Comparison of ENCODE assay signal across 1 cellular context in genomic region chr3:179149239-179149887, GRCh38.
TF ChIP-seq lines count a peak whose summit lies in the region.

No MANE protein-coding gene starts in this region.

TF ChIP-seq in K562, 482 proteins besides CTCF, POLR2A, EP300 and RAD21 (continued from another document):
- TF ChIP-seq UBTF (IDR thresholded peaks at IDR 0.05; ENCODE audit: borderline replicate concordance in 1 of 2, low read depth in 2 of 2, low read length in 2 of 2), result peak in 1 of 2 experiments; percentile 34; a peak in 1 of 4 replicates
- peak; percentile 61 to 74; a peak in 3 of 4 replicates for TF ChIP-seq FOXK2 (conservative IDR thresholded peaks at IDR 0.05 in 1 of 2, IDR thresholded peaks at IDR 0.05 in 1 of 2; ENCODE audit: low read depth in 2 of 2)
- TF ChIP-seq KDM1A (IDR thresholded peaks at IDR 0.05), result peak in 1 of 2 experiments; percentile 23; a peak in 1 of 4 replicates
- TF ChIP-seq PTRF (tag; IDR thresholded peaks at IDR 0.05), result no peak
- no peak for TF ChIP-seq ATF1 (CRISPR knock-in tag; IDR thresholded peaks at IDR 0.05)
- 0 out of 2 replicates have a peak, but pooled peaks have one; percentile 9 for TF ChIP-seq ATF1 (tag; IDR thresholded peaks at IDR 0.05)
- TF ChIP-seq KDM4B (IDR thresholded peaks at IDR 0.05; ENCODE audit: borderline replicate concordance in 2 of 2, low read depth in 1 of 2), result no peak
- TF ChIP-seq FOSL1 (tag; conservative IDR thresholded peaks at IDR 0.05), result 0 out of 2 replicates have a peak, but pooled peaks have one; percentile 12
- no peak for TF ChIP-seq DPF2 (IDR thresholded peaks at IDR 0.05)
- TF ChIP-seq TBP (optimal IDR thresholded peaks at IDR 0.05; ENCODE audit: low read depth, low read length), result peak; percentile 11
- no peak for TF ChIP-seq ZNF165 (CRISPR knock-in tag; IDR thresholded peaks at IDR 0.05; ENCODE audit: borderline replicate concordance)
- no peak for TF ChIP-seq RFX1 (IDR thresholded peaks at IDR 0.05)
- TF ChIP-seq HDAC2 (IDR thresholded peaks at IDR 0.05), result 0 out of 2 replicates have a peak, but pooled peaks have one; percentile 34
- peak; percentile 42 to 44; a peak in 3 of 4 replicates for TF ChIP-seq MNT (conservative IDR thresholded peaks at IDR 0.05)
- peak in 1 of 2 experiments; percentile 68 for TF ChIP-seq AFF1 (IDR thresholded peaks at IDR 0.05; ENCODE audit: low read depth in 1 of 2, partially characterized antibody in 2 of 2)
- no peak for TF ChIP-seq PCBP1 (IDR thresholded peaks at IDR 0.05; ENCODE audit: low read depth, low read length, poor library complexity, severe bottlenecking)
- TF ChIP-seq TBL1XR1 (IDR thresholded peaks at IDR 0.05; ENCODE audit: low read length in 2 of 2), result 0 out of 4 replicates have a peak, but pooled peaks of 1 of the 2 experiments have one; percentile 47
- TF ChIP-seq SMARCB1 (IDR thresholded peaks at IDR 0.05; ENCODE audit: insufficient read length, low read depth), result peak; percentile 35
- no peak for TF ChIP-seq EP400 (IDR thresholded peaks at IDR 0.05)
- no peak for TF ChIP-seq BACH1 (tag; IDR thresholded peaks at IDR 0.05)
- TF ChIP-seq ARID3A (IDR thresholded peaks at IDR 0.05; ENCODE audit: borderline replicate concordance, low read depth, low read length), result 0 out of 2 replicates have a peak, but pooled peaks have one; percentile 20
- TF ChIP-seq TEAD1 (CRISPR knock-in tag; IDR thresholded peaks at IDR 0.05), result 0 out of 4 replicates have a peak, but pooled peaks of 1 of the 2 experiments have one; percentile 44
